ENCODE assay signal across 16 cellular contexts in the genomic region with DNA sequence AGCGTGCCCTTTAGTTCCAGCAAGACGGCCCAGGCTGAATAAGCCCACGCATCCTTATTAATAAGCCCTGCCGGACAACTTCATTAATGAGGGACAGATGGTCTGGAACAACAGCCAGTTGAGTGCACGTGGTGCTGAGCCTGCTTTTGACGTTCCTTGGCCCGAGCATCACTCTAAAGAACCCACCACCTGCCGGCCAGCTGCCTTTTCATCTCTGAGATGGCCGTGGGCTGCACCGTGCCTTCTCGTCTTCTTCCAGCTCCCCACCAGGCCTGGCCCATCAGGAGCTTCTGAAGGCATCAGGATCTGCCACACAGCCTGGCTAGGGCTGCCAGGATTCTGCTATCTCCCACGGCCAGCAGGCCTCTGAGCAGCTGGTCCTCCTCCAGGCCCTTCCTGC. TPM values are rescaled to one million over a fixed set of nuclear protein-coding genes. Genes with fewer than 3 reads are reported as not detected.
"Had no signal": no experiment of that assay in that cellular context is flagged by ENCODE, and none has a peak within 500 bp of the region (broad histone marks: within the 10 kb centered on the region; RNA-seq: fewer than 3 reads in every experiment).

No MANE protein-coding gene starts in this region.

- H3K27me3 Mint-ChIP-seq: activated CD4-positive, alpha-beta memory T cell treated with anti-CD3 and anti-CD28 coated beads, Interleukin-2, amount 10 ng/mL, durations not matched to agents 7 days and 5 days had no signal

- H3K4me3 Mint-ChIP-seq: activated CD4-positive, alpha-beta memory T cell treated with anti-CD3 and anti-CD28 coated beads, Interleukin-2, amount 10 ng/mL, durations not matched to agents 7 days and 5 days; effector memory CD8-positive, alpha-beta T cell; nephron had no signal

- DNase-seq: activated CD4-positive, alpha-beta memory T cell treated with anti-CD3 and anti-CD28 coated beads, Interleukin-2, amount 10 ng/mL, durations not matched to agents 7 days and 5 days; activated naive CD4-positive, alpha-beta T cell; effector memory CD8-positive, alpha-beta T cell; islet precursor cell; left lung; mesenchymal stem cell; psoas muscle; stimulated activated CD4-positive, alpha-beta T cell treated with anti-CD3 and anti-CD28 coated beads, Interleukin-2, amount 100 ng/mL, for 48 hours; stimulated activated naive CD4-positive, alpha-beta T cell treated with Interleukin-2 at 50 U/mL for 16 hours; SW 1271; upper lobe of right lung had no signal

- ATAC-seq: effector memory CD8-positive, alpha-beta T cell; esophagus mucosa; left lung; psoas muscle; upper lobe of right lung had no signal

- H3K9me3 Mint-ChIP-seq: activated CD4-positive, alpha-beta memory T cell treated with anti-CD3 and anti-CD28 coated beads, Interleukin-2, amount 10 ng/mL, durations not matched to agents 7 days and 5 days; effector memory CD8-positive, alpha-beta T cell; nephron had no signal

- H3K27ac Mint-ChIP-seq: activated CD4-positive, alpha-beta memory T cell treated with anti-CD3 and anti-CD28 coated beads, Interleukin-2, amount 10 ng/mL, durations not matched to agents 7 days and 5 days; effector memory CD8-positive, alpha-beta T cell; nephron had no signal

- H3K4me1 Mint-ChIP-seq: activated CD4-positive, alpha-beta memory T cell treated with anti-CD3 and anti-CD28 coated beads, Interleukin-2, amount 10 ng/mL, durations not matched to agents 7 days and 5 days; nephron had no signal

- FAIRE-seq: frontal cortex had no signal

- H3K4me3 ChIP-seq: ascending aorta, cardiac muscle cell, left lung, psoas muscle, upper lobe of right lung had no signal

RNA-seq across cellular contexts. Expression of gene TMEM132B, which starts 41.0 kb away (rescaled TPM):
- total RNA-seq: activated CD4-positive, alpha-beta memory T cell treated with anti-CD3 and anti-CD28 coated beads, Interleukin-2, amount 10 ng/mL, durations not matched to agents 7 days and 5 days had no signal
